12 cellular contexts compared by ENCODE assay signal in the genomic region with DNA sequence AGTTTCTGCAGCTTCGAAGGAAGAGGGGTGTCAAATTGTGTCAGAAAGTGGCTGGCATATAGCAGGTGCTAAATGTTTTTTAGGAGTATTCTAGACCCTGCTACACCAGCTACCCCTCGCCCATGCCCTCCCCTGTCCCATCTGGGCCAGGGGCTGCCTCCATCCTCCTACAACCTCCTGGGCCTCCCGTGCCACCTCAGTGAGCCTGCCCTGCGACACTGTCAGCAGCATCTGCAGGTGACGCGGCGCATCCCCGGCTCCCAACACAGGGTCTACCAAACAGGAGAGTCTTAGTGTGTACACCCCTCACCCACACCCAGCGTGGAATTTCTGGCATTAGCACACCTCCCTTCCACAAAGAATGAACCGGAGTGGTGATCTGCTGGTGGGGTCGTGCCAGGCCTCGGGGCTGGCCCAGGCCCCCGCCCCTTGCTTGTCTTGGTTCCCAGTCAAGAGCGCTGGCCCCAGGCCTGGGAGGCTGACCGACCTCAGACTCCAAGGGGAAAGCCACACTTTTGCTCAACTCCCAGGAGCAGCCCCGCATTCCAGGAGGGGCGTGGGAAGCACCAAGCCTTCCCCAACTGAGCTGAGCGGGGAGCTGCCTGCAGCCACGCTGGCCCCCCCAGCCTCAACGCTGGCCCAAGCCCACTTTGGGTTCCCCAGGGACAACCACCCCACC. TPM values are rescaled to one million over a fixed set of nuclear protein-coding genes. Genes with fewer than 3 reads are reported as not detected.
DNase-seq lines count a peak whose midpoint lies in the region; ATAC-seq, FAIRE-seq and TF ChIP-seq lines count a peak whose summit lies in the region.
"Had no signal": no experiment of that assay in that cellular context is flagged by ENCODE, and none has a peak within 500 bp of the region (broad histone marks: within the 10 kb centered on the region; RNA-seq: fewer than 3 reads in every experiment).

No MANE protein-coding gene starts in this region.

- no peaks in the 10 kb centered on the region for H3K9me2 ChIP-seq in GM23338 (ENCODE audit: insufficient read depth)

- H3K9me3 Mint-ChIP-seq in GM23338 (no peaks in the 10 kb centered on the region), WTC11 (no peaks in the 10 kb centered on the region)
- H3K9me3 Mint-ChIP-seq: activated naive CD4-positive, alpha-beta T cell treated with anti-CD3 and anti-CD28 coated beads, Interleukin-2, amount 50 U/mL, for 72 hours had no signal

- intact Hi-C loops in Right ventricle myocardium inferior (cut with DNase I) = loop anchor here (5.0 to 10.0 kb wide), 4 partner anchors 34 to 139 kb away; no protein-coding TSS in a partner anchor
- intact Hi-C loops in cardiac septum (cut with DNase I) = loop anchor here (2.0 to 5.0 kb wide), 3 partner anchors 56 to 234 kb away; a partner anchor contains a TSS
- intact Hi-C loops in aorta (cut with DNase I) = loop anchor here (2.0 kb wide), 1 partner anchor 30 kb away; no protein-coding TSS in a partner anchor

- H3K4me1 ChIP-seq in aorta (ENCODE audit: control insufficient read depth in 1 of 2, insufficient read depth in 2 of 2, low read length in 2 of 2) (no peaks in the 10 kb centered on the region), GM23338 (ENCODE audit: insufficient read depth) (peaks cover 12% of the 10 kb centered on the region; the same call in 1 of the 2 replicates)

- H3K4me3 ChIP-seq in fibroblast of the aortic adventitia (ENCODE audit: low read depth, low read length) = peak overlapping the region; percentile 78
- no peak overlapping the region for H3K4me3 ChIP-seq in aorta (ENCODE audit: low read length in 2 of 2)
- H3K4me3 ChIP-seq in GM23338 = no peak overlapping the region

- H3K27me3 Mint-ChIP-seq in GM23338 (ENCODE audit: insufficient read depth, low read depth, poor library complexity) (peaks cover 16% of the 10 kb centered on the region), WTC11 (ENCODE audit: low read depth) (peaks cover 21% of the 10 kb centered on the region)

- H3K9me3 ChIP-seq in aorta (ENCODE audit: control insufficient read depth, low read length) = no peaks in the 10 kb centered on the region

- H3K4me3 Mint-ChIP-seq in GM23338 = no peak overlapping the region
- no peak overlapping the region for H3K4me3 Mint-ChIP-seq in WTC11

- CTCF ChIA-PET in WTC11 (lab: Charles Lee) = interaction anchor here (0.9 to 9.6 kb wide), 15 partner anchors 9 to 246 kb away, joined by 3 to 100 read pairs (median 5); no protein-coding TSS in a partner anchor

- POLR2A ChIA-PET in WTC11 (lab: Charles Lee) = no interaction called here

- peak; percentile 86 for DNase-seq in Right ventricle myocardium inferior (ENCODE audit: missing footprints)
- DNase-seq in cardiac septum (ENCODE audit: low spot score) = no peak
- peak; percentile 76 for DNase-seq in fibroblast of the aortic adventitia (ENCODE audit: low read depth)
- no peak for DNase-seq in omental fat pad (ENCODE audit: low spot score)
- DNase-seq in aorta = peak; percentile 76 to 87
- no peak for DNase-seq in RCC 7860 (ENCODE audit: low spot score)
- no peak for DNase-seq in GM23338 (ENCODE audit: low spot score)
- DNase-seq in WTC11 (ENCODE audit: low spot score) = no peak
- DNase-seq: activated CD4-positive, alpha-beta T cell treated with anti-CD3 and anti-CD28 coated beads for 1 hour; effector CD8-positive, alpha-beta T cell had no signal

- H4K20me1 ChIP-seq in GM23338 (replicated peaks; ENCODE audit: insufficient read depth) = no peaks in the 10 kb centered on the region

- H3K36me3 Mint-ChIP-seq in GM23338 (ENCODE audit: low read depth) (no peaks in the 10 kb centered on the region; the same call in 2 of the 3 replicates), WTC11 (no peaks in the 10 kb centered on the region)
- H3K36me3 Mint-ChIP-seq: activated naive CD4-positive, alpha-beta T cell treated with anti-CD3 and anti-CD28 coated beads, Interleukin-2, amount 50 U/mL, for 72 hours had no signal

- H3K27ac ChIP-seq in aorta (ENCODE audit: low read depth in 1 of 2, low read length in 2 of 2) = peak overlapping the region in 1 of 2 donors; percentile 48
- no peak overlapping the region for H3K27ac ChIP-seq in GM23338 (ENCODE audit: low read depth)
- H3K27ac ChIP-seq: SK-N-MC had no signal

- FAIRE-seq in RCC 7860 (lab: Jason Lieb, UNC) = no peak

- TF ChIP-seq CTCF in fibroblast of the aortic adventitia (IDR thresholded peaks at IDR 0.05; ENCODE audit: insufficient read depth, low read length) = no peak
- TF ChIP-seq CTCF in omental fat pad (IDR thresholded peaks at IDR 0.05) = no peak
- no peak for TF ChIP-seq CTCF in GM23338 (conservative IDR thresholded peaks at IDR 0.05; ENCODE audit: low read depth in 2 of 2)
- no peak for TF ChIP-seq CTCF in WTC11 (IDR thresholded peaks at IDR 0.05)

- H3K36me3 ChIP-seq in aorta (ENCODE audit: control insufficient read depth in 1 of 2, insufficient read depth in 2 of 2, low read length in 1 of 2) (no peaks in the 10 kb centered on the region), GM23338 (ENCODE audit: insufficient read depth) (no peaks in the 10 kb centered on the region)

- H3K4me1 Mint-ChIP-seq in GM23338 (peaks cover 36% of the 10 kb centered on the region), WTC11 (peaks cover 38% of the 10 kb centered on the region)

- 11 to 16% methylated on average over 20 of the region's 20 CpGs for WGBS in aorta, 2 donors

- H3K4me2 ChIP-seq in GM23338 = no peak overlapping the region

- 0 out of 2 replicates have a peak, but pooled peaks cover 3% of the 10 kb centered on the region for H3F3A ChIP-seq in GM23338 (replicated peaks; ENCODE audit: low read depth)

- ATAC-seq in Right ventricle myocardium inferior = peak; percentile 46
- peak; percentile 10 for ATAC-seq in omental fat pad (ENCODE audit: low FRiP score)
- peak; percentile 56 for ATAC-seq in aorta (ENCODE audit: low FRiP score)
- no peak for ATAC-seq in GM23338
- no peak for ATAC-seq in WTC11

- H3K27ac Mint-ChIP-seq in GM23338 = no peak overlapping the region
- H3K27ac Mint-ChIP-seq in WTC11 = no peak overlapping the region

- no peak overlapping the region for H2AFZ ChIP-seq in GM23338

- H3K27me3 ChIP-seq in aorta (ENCODE audit: control insufficient read depth in 1 of 2, insufficient read depth in 2 of 2, low read length in 1 of 2) (no peaks in the 10 kb centered on the region), GM23338 (ENCODE audit: insufficient read depth) (peaks cover 14% of the 10 kb centered on the region; the same call in 1 of the 2 replicates)

- no peaks in the 10 kb centered on the region for H3K79me2 ChIP-seq in GM23338 (replicated peaks; ENCODE audit: insufficient read depth)

TF ChIP-seq in GM23338, 12 proteins besides CTCF, POLR2A, EP300 and RAD21 (continues in another document):
- TF ChIP-seq STAT1 (IDR thresholded peaks at IDR 0.05; ENCODE audit: unreplicated experiment) = no peak
- TF ChIP-seq, protein P1, sequence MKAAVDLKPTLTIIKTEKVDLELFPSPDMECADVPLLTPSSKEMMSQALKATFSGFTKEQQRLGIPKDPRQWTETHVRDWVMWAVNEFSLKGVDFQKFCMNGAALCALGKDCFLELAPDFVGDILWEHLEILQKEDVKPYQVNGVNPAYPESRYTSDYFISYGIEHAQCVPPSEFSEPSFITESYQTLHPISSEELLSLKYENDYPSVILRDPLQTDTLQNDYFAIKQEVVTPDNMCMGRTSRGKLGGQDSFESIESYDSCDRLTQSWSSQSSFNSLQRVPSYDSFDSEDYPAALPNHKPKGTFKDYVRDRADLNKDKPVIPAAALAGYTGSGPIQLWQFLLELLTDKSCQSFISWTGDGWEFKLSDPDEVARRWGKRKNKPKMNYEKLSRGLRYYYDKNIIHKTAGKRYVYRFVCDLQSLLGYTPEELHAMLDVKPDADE (IDR thresholded peaks at IDR 0.05) = no peak
- no peak for TF ChIP-seq ZNF114 (CRISPR knock-in tag; IDR thresholded peaks at IDR 0.05)

TF ChIP-seq in WTC11, 78 proteins besides CTCF, POLR2A, EP300 and RAD21 (continues in another document):
- no peak for TF ChIP-seq ZNF416 (CRISPR knock-in tag; IDR thresholded peaks at IDR 0.05)
- TF ChIP-seq, protein P2, sequence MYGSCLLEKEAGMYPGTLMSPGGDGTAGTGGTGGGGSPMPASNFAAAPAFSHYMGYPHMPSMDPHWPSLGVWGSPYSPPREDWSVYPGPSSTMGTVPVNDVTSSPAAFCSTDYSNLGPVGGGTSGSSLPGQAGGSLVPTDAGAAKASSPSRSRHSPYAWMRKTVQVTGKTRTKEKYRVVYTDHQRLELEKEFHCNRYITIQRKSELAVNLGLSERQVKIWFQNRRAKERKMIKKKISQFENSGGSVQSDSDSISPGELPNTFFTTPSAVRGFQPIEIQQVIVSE (CRISPR knock-in tag; IDR thresholded peaks at IDR 0.05; ENCODE audit: borderline replicate concordance) = no peak
- no peak for TF ChIP-seq ZNF219 (CRISPR knock-in tag; IDR thresholded peaks at IDR 0.05; ENCODE audit: borderline replicate concordance)
- no peak for TF ChIP-seq ZNF232 (CRISPR knock-in tag; IDR thresholded peaks at IDR 0.05)
- no peak for TF ChIP-seq SP1 (CRISPR knock-in tag; conservative IDR thresholded peaks at IDR 0.05)
- TF ChIP-seq, protein P3, sequence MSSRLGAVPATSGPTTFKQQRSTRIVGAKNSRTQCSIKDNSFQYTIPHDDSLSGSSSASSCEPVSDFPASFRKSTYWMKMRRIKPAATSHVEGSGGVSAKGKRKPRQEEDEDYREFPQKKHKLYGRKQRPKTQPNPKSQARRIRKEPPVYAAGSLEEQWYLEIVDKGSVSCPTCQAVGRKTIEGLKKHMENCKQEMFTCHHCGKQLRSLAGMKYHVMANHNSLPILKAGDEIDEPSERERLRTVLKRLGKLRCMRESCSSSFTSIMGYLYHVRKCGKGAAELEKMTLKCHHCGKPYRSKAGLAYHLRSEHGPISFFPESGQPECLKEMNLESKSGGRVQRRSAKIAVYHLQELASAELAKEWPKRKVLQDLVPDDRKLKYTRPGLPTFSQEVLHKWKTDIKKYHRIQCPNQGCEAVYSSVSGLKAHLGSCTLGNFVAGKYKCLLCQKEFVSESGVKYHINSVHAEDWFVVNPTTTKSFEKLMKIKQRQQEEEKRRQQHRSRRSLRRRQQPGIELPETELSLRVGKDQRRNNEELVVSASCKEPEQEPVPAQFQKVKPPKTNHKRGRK (CRISPR knock-in tag; IDR thresholded peaks at IDR 0.05; ENCODE audit: borderline replicate concordance) = no peak

RNA-seq across cellular contexts. Expression of a gene that starts 55.2 kb away (rescaled TPM):
- total RNA-seq in Right ventricle myocardium inferior = 37.1 TPM
- total RNA-seq in cardiac septum = 19.7 TPM
- 1.3 and 2.5 TPM in 2 replicates for total RNA-seq in fibroblast of the aortic adventitia (ENCODE audit: low replicate concordance)
- 10 to 100 TPM; 10.3 to 86.5 (median 17.8) TPM for total RNA-seq in omental fat pad
- 10 to 100 TPM; 46.1 to 65.8 TPM for total RNA-seq in aorta
- polyA plus RNA-seq in aorta = 1 to 10 TPM; 1.9 to 3.5 TPM
- total RNA-seq in GM23338 (2014; rRNA removed; shearing (Covaris generic)) = 11.4 and 13.3 TPM in 2 replicates
- polyA plus RNA-seq in GM23338 (2016; fragmentation: Nextera tagmentation; extraction: Ambion mirVana) = 1.9 and 2.1 TPM in 2 replicates
- total RNA-seq in WTC11 (2021) = 6.1 to 9.8 TPM (median 6.6 TPM) in 3 replicates

Comparison
In these comparisons a context has a peak if more than half of its experiments do, and no peak if none do; other contexts are left out.
1. DNase-seq: peak in Right ventricle myocardium inferior (single experiment), fibroblast of the aortic adventitia (single experiment) and aorta (2 of 2); none in cardiac septum (single experiment), omental fat pad (single experiment), RCC 7860 (single experiment), GM23338 (single experiment) and WTC11 (single experiment).
2. ATAC-seq: peak in Right ventricle myocardium inferior (single experiment), omental fat pad (single experiment) and aorta (single experiment); none in GM23338 (single experiment) and WTC11 (single experiment).